In genomic region chr5:39208471-39208870, GRCh38 we compare ENCODE assay signal across 1 cellular context.
TF ChIP-seq lines count a peak whose summit lies in the region.

No MANE protein-coding gene starts in this region.

TF ChIP-seq in GM23338, 12 proteins besides CTCF, POLR2A, EP300 and RAD21 (continued from another document):
- TF ChIP-seq REST (IDR thresholded peaks at IDR 0.05; ENCODE audit: unreplicated experiment) (no peak), CREB1 (CRISPR knock-in tag; IDR thresholded peaks at IDR 0.05; ENCODE audit: low read depth) (no peak), ZNF331 (CRISPR knock-in tag; IDR thresholded peaks at IDR 0.05; ENCODE audit: low read depth) (no peak), ZNF114 (CRISPR knock-in tag; IDR thresholded peaks at IDR 0.05) (no peak), EZH2phosphoT487 (IDR thresholded peaks at IDR 0.05; ENCODE audit: unreplicated experiment) (no peak), STAT1 (IDR thresholded peaks at IDR 0.05; ENCODE audit: unreplicated experiment) (no peak)
